ENCODE assay signal across 29 cellular contexts in genomic region chr2:70484086-70484485, GRCh38.
"Had no signal": no experiment of that assay in that cellular context is flagged by ENCODE, and none has a peak within 500 bp of the region (broad histone marks: within the 10 kb centered on the region; RNA-seq: fewer than 3 reads in every experiment).

No MANE protein-coding gene starts in this region.

- H3K4me1 ChIP-seq: body of pancreas, colonic mucosa, gastrocnemius medialis had no signal

- H3K36me3 ChIP-seq: cardiac muscle cell, colonic mucosa, gastrocnemius medialis, heart left ventricle, WERI-Rb-1 had no signal

- DNase-seq: activated B cell treated with CpG ODN at 0.5 μM for 24 hours; activated CD4-positive, alpha-beta T cell treated with anti-CD3 and anti-CD28 coated beads for 48 hours; activated CD4-positive, alpha-beta T cell treated with anti-CD3 and anti-CD28 coated beads, Interleukin-2, amount 50 U/mL, for 1 hour; activated CD4-positive, alpha-beta T cell treated with anti-CD3 and anti-CD28 coated beads, Interleukin-2, amount 50 U/mL, for 48 hours; activated CD8-positive, alpha-beta memory T cell treated with anti-CD3 and anti-CD28 coated beads for 24 hours; activated CD8-positive, alpha-beta T cell treated with anti-CD3 and anti-CD28 coated beads for 36 hours; activated effector memory CD4-positive, alpha-beta T cell treated with Interleukin-2 at 50 U/mL for 16 hours; activated gamma-delta T cell treated with Interleukin-2 at 50 U/mL for 16 hours; activated naive CD4-positive, alpha-beta T cell treated with anti-CD3 and anti-CD28 coated beads, Interleukin-2, amount 50 U/mL, for 16 hours; activated naive CD4-positive, alpha-beta T cell treated with Interleukin-2 at 50 U/mL for 16 hours; activated T-cell treated with anti-CD3 and anti-CD28 coated beads, Interleukin-2, amount 50 U/mL, for 4 hours; amniotic stem cell; aorta; body of pancreas; central memory CD4-positive, alpha-beta T cell; cerebellar nuclear complex; colonic mucosa; effector CD8-positive, alpha-beta T cell; foreskin fibroblast; gastrocnemius medialis; glutamatergic neuron; heart left ventricle; T-helper 1 cell; T-helper 17 cell; T1000; WERI-Rb-1 had no signal

- FAIRE-seq: endometrium, endothelial cell of umbilical vein had no signal

- H3K27me3 ChIP-seq: body of pancreas, cardiac muscle cell, colonic mucosa had no signal

- H3K4me3 ChIP-seq: body of pancreas, cardiac muscle cell, colonic mucosa, gastrocnemius medialis, heart left ventricle had no signal

- H3K27ac ChIP-seq: body of pancreas, cardiac muscle cell, colonic mucosa, gastrocnemius medialis, heart left ventricle, WERI-Rb-1 had no signal

- H3K9me3 ChIP-seq: body of pancreas, colonic mucosa, gastrocnemius medialis had no signal
